ENCODE assay signal across 29 cellular contexts in the genomic region with DNA sequence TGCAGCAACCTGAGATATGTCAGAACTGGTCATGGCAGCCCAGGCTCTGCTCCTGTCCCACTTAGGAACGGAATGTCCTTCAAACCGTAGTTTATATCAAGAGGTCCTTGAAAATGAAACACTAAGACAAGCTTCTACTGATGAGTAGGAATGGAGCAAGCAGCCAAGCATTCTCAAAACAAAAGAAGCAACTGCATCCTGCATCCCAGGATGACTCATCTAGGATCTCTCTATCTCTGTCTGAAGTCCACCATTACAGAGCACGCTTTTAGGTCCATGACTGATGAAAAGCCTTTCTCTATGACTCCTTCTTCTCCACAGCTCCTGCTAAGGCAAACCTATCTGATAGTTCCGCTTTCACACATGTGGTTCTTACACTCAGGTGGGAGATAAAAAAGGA. TPM values are rescaled to one million over a fixed set of nuclear protein-coding genes. Genes with fewer than 3 reads are reported as not detected.
"Had no signal": no experiment of that assay in that cellular context is flagged by ENCODE, and none has a peak within 500 bp of the region (broad histone marks: within the 10 kb centered on the region; RNA-seq: fewer than 3 reads in every experiment).

No MANE protein-coding gene starts in this region.

- H3K4me1 Mint-ChIP-seq: activated CD4-positive, alpha-beta T cell treated with anti-CD3 and anti-CD28 coated beads, Interleukin-2, amount 10 ng/mL, durations not matched to agents 7 days and 5 days; memory B cell; naive B cell; T-cell had no signal

- H3K79me2 ChIP-seq: hepatocyte had no signal

- H3K36me3 ChIP-seq: ascending aorta, breast epithelium, colonic mucosa, sigmoid colon, thoracic aorta, upper lobe of left lung, WERI-Rb-1 had no signal

- H3K27ac Mint-ChIP-seq: activated CD4-positive, alpha-beta T cell treated with anti-CD3 and anti-CD28 coated beads, Interleukin-2, amount 10 ng/mL, durations not matched to agents 7 days and 5 days; activated CD8-positive, alpha-beta T cell treated with anti-CD3 and anti-CD28 coated beads, Interleukin-2, amount 10 ng/mL, durations not matched to agents 7 days and 5 days; activated naive CD4-positive, alpha-beta T cell treated with anti-CD3 and anti-CD28 coated beads, Interleukin-2, amount 50 U/mL, for 72 hours; effector memory CD8-positive, alpha-beta T cell; memory B cell; naive B cell; T-cell; T-helper 2 cell treated with Interferon-gamma antibody and Interleukin-4, amounts not matched to agents 5 μg/mL and 100 μg/mL, for 36 hours had no signal

- H3K36me3 Mint-ChIP-seq: memory B cell, naive B cell, T-cell had no signal

- H3K4me3 Mint-ChIP-seq: activated CD4-positive, alpha-beta T cell treated with anti-CD3 and anti-CD28 coated beads, Interleukin-2, amount 10 ng/mL, durations not matched to agents 7 days and 5 days; activated CD8-positive, alpha-beta T cell treated with anti-CD3 and anti-CD28 coated beads, Interleukin-2, amount 10 ng/mL, durations not matched to agents 7 days and 5 days; effector memory CD8-positive, alpha-beta T cell; memory B cell; naive B cell; T-cell; T-helper 2 cell treated with Interferon-gamma antibody and Interleukin-4, amounts not matched to agents 5 μg/mL and 100 μg/mL, for 36 hours had no signal

- ATAC-seq: activated CD8-positive, alpha-beta T cell treated with anti-CD3 and anti-CD28 coated beads, Interleukin-2, amount 10 ng/mL, durations not matched to agents 7 days and 5 days; activated naive CD4-positive, alpha-beta T cell treated with anti-CD3 and anti-CD28 coated beads, Interleukin-2, amount 50 U/mL, for 72 hours; effector memory CD8-positive, alpha-beta T cell; esophagus mucosa; T-cell had no signal

- H2AFZ ChIP-seq: hepatocyte had no signal

- H3K27ac ChIP-seq: ascending aorta, breast epithelium, colonic mucosa, sigmoid colon, thoracic aorta, upper lobe of left lung, WERI-Rb-1 had no signal

- H3K27me3 Mint-ChIP-seq: activated CD4-positive, alpha-beta T cell treated with anti-CD3 and anti-CD28 coated beads, Interleukin-2, amount 10 ng/mL, durations not matched to agents 7 days and 5 days; effector memory CD8-positive, alpha-beta T cell; naive B cell had no signal

- DNase-seq: activated CD4-positive, alpha-beta T cell treated with anti-CD3 and anti-CD28 coated beads, Interleukin-2, amount 10 ng/mL, durations not matched to agents 7 days and 5 days; activated CD4-positive, CD25-positive, alpha-beta regulatory T cell treated with anti-CD3 and anti-CD28 coated beads, Interleukin-2, amount 50 U/mL, for 72 hours; activated CD8-positive, alpha-beta T cell treated with anti-CD3 and anti-CD28 coated beads, Interleukin-2, amount 10 ng/mL, durations not matched to agents 7 days and 5 days; colonic mucosa; dorsolateral prefrontal cortex; effector memory CD8-positive, alpha-beta T cell; glutamatergic neuron; naive B cell; occipital lobe; posterior cingulate gyrus; sigmoid colon; stimulated activated CD4-positive, alpha-beta T cell treated with anti-CD3 and anti-CD28 coated beads, Interleukin-4, amount 100 ng/mL, for 24 hours; stimulated activated naive CD4-positive, alpha-beta T cell treated with Interleukin-2 at 50 U/mL for 16 hours; T-cell; upper lobe of left lung; WERI-Rb-1 had no signal

- H3K4me2 ChIP-seq: hepatocyte had no signal

- H3K9me3 Mint-ChIP-seq: activated CD4-positive, alpha-beta T cell treated with anti-CD3 and anti-CD28 coated beads, Interleukin-2, amount 10 ng/mL, durations not matched to agents 7 days and 5 days; memory B cell; naive B cell; T-helper 2 cell treated with Interferon-gamma antibody and Interleukin-4, amounts not matched to agents 5 μg/mL and 100 μg/mL, for 36 hours had no signal

- H3K4me3 ChIP-seq: ascending aorta, breast epithelium, colonic mucosa, dorsolateral prefrontal cortex, hepatocyte, sigmoid colon, thoracic aorta, upper lobe of left lung had no signal

- H3K9me3 ChIP-seq: ascending aorta, breast epithelium, colonic mucosa, sigmoid colon, thoracic aorta, upper lobe of left lung had no signal

- H3K4me1 ChIP-seq: ascending aorta, breast epithelium, colonic mucosa, sigmoid colon had no signal

- H3K27me3 ChIP-seq: ascending aorta, breast epithelium, colonic mucosa, hepatocyte, sigmoid colon, upper lobe of left lung had no signal

RNA-seq across cellular contexts. Expression of gene MBL2, which starts 16.3 kb away (rescaled TPM):
- total RNA-seq: activated CD4-positive, alpha-beta T cell treated with anti-CD3 and anti-CD28 coated beads, Interleukin-2, amount 10 ng/mL, durations not matched to agents 7 days and 5 days; activated CD8-positive, alpha-beta T cell treated with anti-CD3 and anti-CD28 coated beads, Interleukin-2, amount 10 ng/mL, durations not matched to agents 7 days and 5 days; activated naive CD4-positive, alpha-beta T cell treated with anti-CD3 and anti-CD28 coated beads, Interleukin-2, amount 50 U/mL, for 72 hours; ascending aorta; breast epithelium; dorsolateral prefrontal cortex; endothelial cell of umbilical vein; esophagus mucosa; frontal cortex; lower leg skin; occipital lobe; sigmoid colon; thoracic aorta had no signal
- polyA plus RNA-seq: adipose tissue, endothelial cell of umbilical vein, neural cell, sigmoid colon had no signal
